ENCODE assay signal across 8 cellular contexts in the genomic region with DNA sequence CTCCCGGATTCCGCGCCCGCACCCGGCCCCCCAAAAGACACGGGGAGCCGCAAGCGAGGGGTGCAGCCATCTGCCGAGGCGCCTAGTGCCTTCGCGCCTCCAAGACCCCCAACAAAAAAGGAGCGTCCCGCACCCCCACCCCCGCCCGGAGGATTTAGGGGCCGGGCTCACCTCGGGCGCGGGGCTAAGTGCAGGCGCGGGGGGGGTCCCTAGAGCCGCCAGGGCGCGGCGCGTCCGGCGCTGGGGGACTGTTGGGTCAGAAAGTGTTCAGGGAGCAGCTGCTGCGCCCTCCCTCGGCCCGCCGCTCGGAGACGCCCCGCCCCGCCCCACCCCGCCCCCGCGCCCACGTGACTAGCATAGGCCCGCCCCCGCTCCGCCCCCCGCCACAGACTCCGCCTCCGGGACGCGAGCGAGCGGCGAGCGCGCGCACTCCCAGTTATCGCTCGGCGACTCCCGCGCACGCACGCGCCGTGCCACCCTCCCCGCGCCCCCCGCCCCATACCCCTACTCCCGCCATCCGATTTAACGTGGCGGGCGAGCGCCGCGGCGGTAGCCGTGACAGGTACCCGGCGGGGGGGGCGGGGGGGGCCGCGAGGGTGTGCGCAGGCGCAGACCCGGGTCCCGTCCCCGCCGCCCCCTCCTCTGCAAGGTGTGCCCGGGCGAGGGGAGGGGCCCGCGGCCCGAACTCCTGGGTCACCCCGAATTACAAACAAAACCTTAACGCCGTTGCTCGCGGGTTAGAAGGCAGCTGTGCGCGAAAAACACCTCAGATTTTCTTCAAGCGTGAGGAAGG. TPM values are rescaled to one million over a fixed set of nuclear protein-coding genes. Genes with fewer than 3 reads are reported as not detected.
DNase-seq lines count a peak whose midpoint lies in the region; ATAC-seq lines count a peak whose summit lies in the region.

No MANE protein-coding gene starts in this region.

- no peaks in the 10 kb centered on the region for H3K9me3 Mint-ChIP-seq in effector memory CD8-positive, alpha-beta T cell

- H3K27me3 ChIP-seq in mesendoderm (ENCODE audit: insufficient read depth, low read length, poor library complexity) = no peaks in the 10 kb centered on the region

- H3K4me2 ChIP-seq in mesendoderm (ENCODE audit: low read length) = peak overlapping the region; percentile 49

- H3K27ac Mint-ChIP-seq in effector memory CD8-positive, alpha-beta T cell = peak overlapping the region in 1 of 2 donors; percentile 84

- DNase-seq in DMS79 treated with DMSO at 0.1 percent for 48 hours (lab: John Stamatoyannopoulos, UW) = peak; percentile 43
- no peak for DNase-seq in DMS79 (lab: John Stamatoyannopoulos, UW)
- peak; percentile 49 for DNase-seq in NCI-H774 (lab: John Stamatoyannopoulos, UW)
- peak; percentile 47 to 79 for DNase-seq in activated CD8-positive, alpha-beta memory T cell treated with anti-CD3 and anti-CD28 coated beads for 1 hour (ENCODE audit: extremely low read depth in 1 of 2, low read depth in 1 of 2)
- DNase-seq in effector memory CD8-positive, alpha-beta T cell = peak; percentile 78 to 81 (median 78)
- peak; percentile 88 for DNase-seq in mesendoderm
- DNase-seq in stimulated activated CD8-positive, alpha-beta memory T cell treated with anti-CD3 and anti-CD28 coated beads, Interleukin-12 subunit alpha, Interleukin-12 subunit beta, amount 100 ng/mL, for 24 hours (ENCODE audit: extremely low read depth) = peak; percentile 52

- H3K79me1 ChIP-seq in mesendoderm (ENCODE audit: low read length) = no peaks in the 10 kb centered on the region

- no peak overlapping the region for H3K23ac ChIP-seq in mesendoderm (ENCODE audit: low read length)

- no peak overlapping the region for H4K5ac ChIP-seq in mesendoderm (ENCODE audit: low read length)

- H3K4me3 Mint-ChIP-seq in effector memory CD8-positive, alpha-beta T cell = peak overlapping the region; percentile 75 to 80

- no peak overlapping the region for H2BK5ac ChIP-seq in mesendoderm (ENCODE audit: low read length)

- H3K4me1 Mint-ChIP-seq in effector memory CD8-positive, alpha-beta T cell (ENCODE audit: low read depth in 2 of 2) = peaks cover 13 to 15% of the 10 kb centered on the region in 2 donors

- WGBS in mesendoderm (ENCODE audit: extremely low coverage, insufficient coverage, low lambda C conversion rate) = no CpG with 5 or more reads among the region's 101 CpGs

- peak; percentile 46 for ATAC-seq in HG03103 (IDR thresholded peaks at IDR 0.05; ENCODE audit: low read depth, unreplicated experiment)
- peak; percentile 76 for ATAC-seq in effector memory CD8-positive, alpha-beta T cell (replicated peaks)

- H3K4me3 ChIP-seq in mesendoderm (ENCODE audit: low read length) = peak overlapping the region; percentile 55

- peak overlapping the region; percentile 100 for H3K18ac ChIP-seq in mesendoderm (ENCODE audit: low read length)

- H3K36me3 ChIP-seq in mesendoderm (ENCODE audit: control insufficient read depth, insufficient read depth, low read length) = no peaks in the 10 kb centered on the region

- peaks cover 11 to 27% of the 10 kb centered on the region in 2 donors for H3K27me3 Mint-ChIP-seq in effector memory CD8-positive, alpha-beta T cell

- no peak overlapping the region for H4K8ac ChIP-seq in mesendoderm (ENCODE audit: low read depth, low read length)

- peak overlapping the region; percentile 95 for H2BK120ac ChIP-seq in mesendoderm (ENCODE audit: low read depth, low read length)

- H3K56ac ChIP-seq in mesendoderm (ENCODE audit: low read length) = peak overlapping the region; percentile 82

- no peak overlapping the region for H2BK15ac ChIP-seq in mesendoderm (replicated peaks; ENCODE audit: low read depth)

- H3K36me3 Mint-ChIP-seq in effector memory CD8-positive, alpha-beta T cell (ENCODE audit: insufficient read depth) = no peaks in the 10 kb centered on the region

- no peak overlapping the region for H2AK5ac ChIP-seq in mesendoderm (ENCODE audit: low read length)

- H3K4me1 ChIP-seq in mesendoderm (ENCODE audit: control insufficient read depth, low read depth, low read length) = no peaks in the 10 kb centered on the region

- H3K27ac ChIP-seq in mesendoderm (ENCODE audit: low read depth, low read length) = peak overlapping the region; percentile 97

- H3K9ac ChIP-seq in mesendoderm (ENCODE audit: low read length) = peak overlapping the region; percentile 82

- H3K4ac ChIP-seq in mesendoderm (ENCODE audit: low read depth, low read length) = peak overlapping the region; percentile 98

- peaks cover 13% of the 10 kb centered on the region for H3K79me2 ChIP-seq in mesendoderm (ENCODE audit: control insufficient read depth, insufficient read depth, low read length)

RNA-seq across cellular contexts. Expression of a gene that starts 56.2 kb away (rescaled TPM):
- 0.14 TPM for polyA plus RNA-seq in mesendoderm (2013, experiment 1 of 2)
- 0.14 TPM for polyA plus RNA-seq in mesendoderm (2013, experiment 2 of 2)
